17 cellular contexts compared by ENCODE assay signal in the genomic region with DNA sequence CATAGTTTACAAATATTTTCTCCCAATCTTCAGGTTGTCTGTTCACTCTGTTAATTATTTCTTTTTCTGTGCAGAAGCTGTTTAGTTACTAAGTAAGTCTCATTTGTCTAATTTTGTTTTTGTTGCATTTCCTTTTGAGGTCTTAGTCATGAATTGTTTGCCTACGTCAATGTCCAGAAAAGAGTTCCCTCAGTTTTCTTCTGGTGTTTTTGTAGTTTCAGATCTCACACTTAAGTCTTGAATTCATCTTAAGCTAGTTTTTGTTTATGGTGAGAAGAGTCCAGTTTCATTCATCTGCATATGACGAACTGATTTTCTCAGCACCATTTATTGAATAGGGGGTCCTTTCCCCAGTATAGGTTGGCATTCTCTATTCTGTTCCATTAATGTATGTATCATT.
"Had no signal": no experiment of that assay in that cellular context is flagged by ENCODE, and none has a peak within 500 bp of the region (broad histone marks: within the 10 kb centered on the region; RNA-seq: fewer than 3 reads in every experiment).

No MANE protein-coding gene starts in this region.

- DNase-seq: effector memory CD8-positive, alpha-beta T cell; gastrocnemius medialis; heart right ventricle; hypothalamus; mammary epithelial cell; naive thymus-derived CD4-positive, alpha-beta T cell; nephron progenitor cell; retina; right lobe of liver; stimulated activated CD4-positive, alpha-beta T cell treated with anti-CD3 and anti-CD28 coated beads, Interleukin-15, amount 100 ng/mL, for 24 hours; stimulated activated CD4-positive, alpha-beta T cell treated with anti-CD3 and anti-CD28 coated beads, Interleukin-1b, Interleukin-23, amount 100 ng/mL, for 48 hours; stimulated activated CD4-positive, alpha-beta T cell treated with anti-CD3 and anti-CD28 coated beads, Interleukin-4, amount 100 ng/mL, for 24 hours; tibial artery; upper lobe of left lung; uterus had no signal

- ATAC-seq: effector memory CD8-positive, alpha-beta T cell; gastrocnemius medialis; heart right ventricle; left lobe of liver; naive thymus-derived CD4-positive, alpha-beta T cell; right lobe of liver; stimulated activated memory B cell treated with anti-CD40 and anti-IgM and Interleukin-4, amounts not matched to agents 10 μg/mL and 1 μg/mL and 100 μg/mL, for 72 hours had no signal
